Comparison of ENCODE assay signal across 12 cellular contexts in genomic region chr12:1013618-1014489, GRCh38. TPM values are rescaled to one million over a fixed set of nuclear protein-coding genes. Genes with fewer than 3 reads are reported as not detected.
A peak's percentile ranks its signal among the peaks of the same experiment; 100 is the strongest.
DNase-seq lines count a peak whose midpoint lies in the region; ATAC-seq, FAIRE-seq and TF ChIP-seq lines count a peak whose summit lies in the region.
"Had no signal": no experiment of that assay in that cellular context is flagged by ENCODE, and none has a peak within 500 bp of the region (broad histone marks: within the 10 kb centered on the region; RNA-seq: fewer than 3 reads in every experiment).

No MANE protein-coding gene starts in this region.

- POLR2A ChIA-PET in endothelial cell of umbilical vein (lab: Charles Lee) = no interaction called here

- H3K27ac ChIP-seq in endothelial cell of umbilical vein (ENCODE audit: insufficient read depth, low read depth, low read length) (peak overlapping the region; percentile 57), osteoblast (ENCODE audit: low read depth, low read length) (peak overlapping the region; percentile 67), esophagus muscularis mucosa (replicated peaks in 1 of 4) (no peak overlapping the region)

- TF ChIP-seq POLR2A in endothelial cell of umbilical vein (IDR thresholded peaks at IDR 0.05; ENCODE audit: low read depth, low read length) (no peak), esophagus muscularis mucosa (IDR thresholded peaks at IDR 0.05; ENCODE audit: low read depth) (no peak)

- H4K20me1 ChIP-seq in endothelial cell of umbilical vein (replicated peaks; ENCODE audit: control insufficient read depth, extremely low read depth, insufficient read depth, low read length) (no peaks in the 10 kb centered on the region), osteoblast (ENCODE audit: insufficient read depth, low read length) (peaks cover 8% of the 10 kb centered on the region)

- H2AFZ ChIP-seq in endothelial cell of umbilical vein (ENCODE audit: low read depth, low read length) = peak overlapping the region; percentile 48
- H2AFZ ChIP-seq in osteoblast (ENCODE audit: low read length) = no peak overlapping the region

- H3K9ac ChIP-seq in endothelial cell of umbilical vein (replicated peaks; ENCODE audit: extremely low read depth, insufficient read depth, low read length) = no peak overlapping the region

- H3K9me1 ChIP-seq in endothelial cell of umbilical vein (replicated peaks; ENCODE audit: control insufficient read depth, extremely low read depth, insufficient read depth, low read length) = peaks cover 2% of the 10 kb centered on the region

- TF ChIP-seq CTCF in endothelial cell of umbilical vein (IDR thresholded peaks at IDR 0.05; ENCODE audit: extremely low read depth in 1 of 2, insufficient read depth in 1 of 2, low read depth in 1 of 2, low read length in 2 of 2) (no peak), osteoblast (IDR thresholded peaks at IDR 0.05; ENCODE audit: extremely low read depth, low read depth, low read length) (no peak), esophagus muscularis mucosa (IDR thresholded peaks at IDR 0.05) (no peak)

- no peaks in the 10 kb centered on the region for H3K27me3 ChIP-seq in endothelial cell of umbilical vein (ENCODE audit: control insufficient read depth in 2 of 2, insufficient read depth in 2 of 2, low read length in 2 of 2)
- no peaks in the 10 kb centered on the region for H3K27me3 ChIP-seq in osteoblast (ENCODE audit: insufficient read depth, low read length)
- H3K27me3 ChIP-seq in esophagus muscularis mucosa = no peaks in the 10 kb centered on the region
- H3K27me3 ChIP-seq: heart right ventricle had no signal

- H3K36me3 ChIP-seq in endothelial cell of umbilical vein (ENCODE audit: control insufficient read depth in 2 of 2, extremely low read depth in 1 of 2, insufficient read depth in 2 of 2, low read length in 2 of 2) (no peaks in the 10 kb centered on the region), osteoblast (ENCODE audit: insufficient read depth, low read length) (no peaks in the 10 kb centered on the region), esophagus muscularis mucosa (no peaks in the 10 kb centered on the region)
- H3K36me3 ChIP-seq: HAP-1, heart right ventricle had no signal

- 92% methylated on average over 10 of the region's 10 CpGs for WGBS in esophagus muscularis mucosa

- peak; percentile 66 for FAIRE-seq in endothelial cell of umbilical vein (lab: Jason Lieb, UNC)

- CTCF ChIA-PET in endothelial cell of umbilical vein (lab: Charles Lee) = interaction anchor here (0.8 to 3.3 kb wide), 6 partner anchors 13 to 82 kb away, joined by 3 to 14 read pairs (median 4); partner anchors contain the start of gene RAD52

- no peak for TF ChIP-seq EP300 in esophagus muscularis mucosa (IDR thresholded peaks at IDR 0.05)

- no TSS peak for BruUV-seq in endothelial cell of umbilical vein (replicated peaks; lab: Mats Ljungman, UMichigan)

- peaks cover 11% of the 10 kb centered on the region for H3K4me1 ChIP-seq in endothelial cell of umbilical vein (ENCODE audit: control insufficient read depth, extremely low read depth, insufficient read depth, low read length)
- H3K4me1 ChIP-seq in osteoblast (ENCODE audit: insufficient read depth, low read length) = peaks cover 12% of the 10 kb centered on the region
- H3K4me1 ChIP-seq in esophagus muscularis mucosa = peaks cover 3 to 16% (median 8%) of the 10 kb centered on the region in 4 donors
- H3K4me1 ChIP-seq: HAP-1 had no signal

- peaks cover 7% of the 10 kb centered on the region for H3K79me2 ChIP-seq in endothelial cell of umbilical vein (ENCODE audit: control insufficient read depth, insufficient read depth, low read length)
- H3K79me2 ChIP-seq in osteoblast (ENCODE audit: insufficient read depth, low read length) = peaks cover 79% of the 10 kb centered on the region

- intact Hi-C loops in endothelial cell of umbilical vein (cut with micrococcal nuclease) = no loop called here
- intact Hi-C loops in esophagus muscularis mucosa (cut with DNase I) = no loop called here

- DNase-seq in ELR (ENCODE audit: low read depth) (peak; percentile 85), NCI-H69 (lab: John Stamatoyannopoulos, UW) (peak; percentile 43), endothelial cell of umbilical vein (ENCODE audit: low read depth, low spot score) (peak; percentile 64), osteoblast (ENCODE audit: insufficient read length, low spot score, missing footprints) (no peak), NCI-H510A treated with DMSO at 0.1 percent for 48 hours (lab: John Stamatoyannopoulos, UW) (no peak), esophagus muscularis mucosa (ENCODE audit: extremely low spot score) (no peak)
- DNase-seq: heart right ventricle; naive thymus-derived CD4-positive, alpha-beta T cell; T-helper 9 cell had no signal

- ATAC-seq in HG03469 (IDR thresholded peaks at IDR 0.05; ENCODE audit: unreplicated experiment) = no peak
- no peak for ATAC-seq in HG03565 (IDR thresholded peaks at IDR 0.05; ENCODE audit: unreplicated experiment)
- ATAC-seq: naive thymus-derived CD4-positive, alpha-beta T cell had no signal

- H3K4me2 ChIP-seq in endothelial cell of umbilical vein (ENCODE audit: insufficient read depth, low read length) (no peak overlapping the region), osteoblast (ENCODE audit: insufficient read depth, low read length) (peak overlapping the region; percentile 44)

- no peak overlapping the region for H3K4me3 ChIP-seq in endothelial cell of umbilical vein (replicated peaks in 1 of 3; ENCODE audit: insufficient read depth in 1 of 3, low read depth in 1 of 3, low read length in 3 of 3)
- H3K4me3 ChIP-seq in osteoblast (ENCODE audit: insufficient read depth, low read length) = no peak overlapping the region
- H3K4me3 ChIP-seq in esophagus muscularis mucosa = no peak overlapping the region
- H3K4me3 ChIP-seq: HAP-1, heart right ventricle had no signal

- H3K9me3 ChIP-seq in endothelial cell of umbilical vein (replicated peaks; ENCODE audit: control insufficient read depth, insufficient read depth, low read length) = no peaks in the 10 kb centered on the region
- H3K9me3 ChIP-seq in osteoblast (ENCODE audit: low read depth, low read length) = no peaks in the 10 kb centered on the region
- no peaks in the 10 kb centered on the region for H3K9me3 ChIP-seq in esophagus muscularis mucosa
- H3K9me3 ChIP-seq: HAP-1, heart right ventricle had no signal

- dilution Hi-C loops in endothelial cell of umbilical vein (cut with MboI; ENCODE audit: extremely low pct_ligation_motif_present, low sequenced_read_pairs) = no loop called here

TF ChIP-seq in endothelial cell of umbilical vein, 7 proteins besides CTCF, POLR2A, EP300 and RAD21:
- TF ChIP-seq EZH2 (IDR thresholded peaks at IDR 0.05; ENCODE audit: borderline replicate concordance, low read depth, low read length, severe bottlenecking) (no peak), JUN (IDR thresholded peaks at IDR 0.05; ENCODE audit: borderline replicate concordance, insufficient read depth, insufficient read length, low read depth) (peak; percentile 38), FOS (IDR thresholded peaks at IDR 0.05; ENCODE audit: borderline replicate concordance, insufficient read depth, low read length) (peak; percentile 54)

RNA-seq across cellular contexts. Expression of gene ERC1, which starts 22.8 kb away (rescaled TPM):
- total RNA-seq in endothelial cell of umbilical vein (60.0 and 66.1 TPM in 2 replicates), osteoblast (36.2 and 40.7 TPM in 2 replicates), esophagus muscularis mucosa (10 to 100 TPM; 50.0 to 88.1 (median 59.7) TPM)
- 11.7 and 17.5 TPM in 2 replicates for polyA plus RNA-seq in endothelial cell of umbilical vein
- 11.0 and 11.7 TPM in 2 replicates for polyA plus RNA-seq in endothelial cell of umbilical vein (2011; cell fraction: cytosol; rRNA removed)
- 20.5 and 27.6 TPM in 2 replicates for polyA plus RNA-seq in endothelial cell of umbilical vein (2011; cell fraction: nucleus; rRNA removed)
- 17.5 and 19.1 TPM in 2 replicates for polyA plus RNA-seq in endothelial cell of umbilical vein (2012)
- polyA minus RNA-seq in endothelial cell of umbilical vein = 87.6 and 103 TPM in 2 replicates
- polyA minus RNA-seq in endothelial cell of umbilical vein (2011; cell fraction: cytosol; rRNA and poly(A)+ RNA removed) = 29.7 TPM
- polyA minus RNA-seq in endothelial cell of umbilical vein (2011; cell fraction: nucleus; rRNA and poly(A)+ RNA removed) = 95.6 and 95.8 TPM in 2 replicates

Comparison
In these comparisons a context has a peak if more than half of its experiments do, and no peak if none do; other contexts are left out.
1. DNase-seq: peak in ELR (single experiment), NCI-H69 (single experiment) and endothelial cell of umbilical vein (single experiment); none in osteoblast (single experiment), NCI-H510A treated with DMSO at 0.1 percent for 48 hours (single experiment) and esophagus muscularis mucosa (single experiment).
2. H3K27ac ChIP-seq: peak in endothelial cell of umbilical vein (single experiment) and osteoblast (single experiment); none in esophagus muscularis mucosa (0 of 4).